16 cellular contexts compared by ENCODE assay signal in the genomic region with DNA sequence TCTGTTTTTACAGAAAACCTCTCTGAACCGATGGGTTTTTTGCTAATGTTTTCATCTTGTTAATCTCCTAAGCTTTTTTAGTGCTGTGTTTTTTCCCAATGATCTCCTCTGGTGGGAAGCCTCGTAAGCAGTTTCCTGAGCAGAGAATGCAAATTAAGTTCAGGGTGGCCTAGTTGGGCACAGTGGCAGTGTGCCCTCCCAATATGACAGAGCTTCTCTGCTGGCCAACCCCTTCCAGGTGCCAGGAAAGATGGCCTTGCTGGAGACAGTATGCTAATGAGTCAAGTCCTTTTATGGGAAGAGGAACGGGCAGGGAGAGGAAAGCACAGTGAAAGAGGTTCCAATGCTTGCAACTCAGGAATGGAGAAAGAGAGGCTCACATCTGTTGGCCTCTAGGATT.
DNase-seq lines count a peak whose midpoint lies in the region; ATAC-seq and TF ChIP-seq lines count a peak whose summit lies in the region.
"Had no signal": no experiment of that assay in that cellular context is flagged by ENCODE, and none has a peak within 500 bp of the region (broad histone marks: within the 10 kb centered on the region; RNA-seq: fewer than 3 reads in every experiment).

No MANE protein-coding gene starts in this region.

- H3K4me3 Mint-ChIP-seq in endodermal cell, result no peak overlapping the region
- H3K4me3 Mint-ChIP-seq: activated naive CD8-positive, alpha-beta T cell treated with anti-CD3 and anti-CD28 coated beads for 36 hours; T-helper 17 cell had no signal

- H3K9ac ChIP-seq in endodermal cell (ENCODE audit: extremely low read depth, low read length, poor library complexity, severe bottlenecking), result no peak overlapping the region

- no peaks in the 10 kb centered on the region for H3K9me3 ChIP-seq in endodermal cell (ENCODE audit: control insufficient read depth, low read length)
- H3K9me3 ChIP-seq: SJCRH30, upper lobe of right lung had no signal

- ATAC-seq in esophagus mucosa, result no peak
- ATAC-seq: T-helper 17 cell had no signal

- H3K4me3 ChIP-seq in endodermal cell (ENCODE audit: low read length), result no peak overlapping the region
- H3K4me3 ChIP-seq: SJCRH30, upper lobe of right lung had no signal

- no peak for TF ChIP-seq CTCF in endodermal cell (conservative IDR thresholded peaks at IDR 0.05)

- H3K9me3 Mint-ChIP-seq in endodermal cell, result no peaks in the 10 kb centered on the region
- H3K9me3 Mint-ChIP-seq: activated naive CD8-positive, alpha-beta T cell treated with anti-CD3 and anti-CD28 coated beads for 36 hours; activated T-helper 2 cell treated with anti-CD3 and anti-CD28 coated beads, Interferon-gamma antibody, Interleukin-2, Interleukin-4, amounts not matched to agents 10 μg/mL and 5 μg/mL and 100 μg/mL, durations not matched to agents 14 hours and 24 hours and 36 hours had no signal

- H3K27ac ChIP-seq in endodermal cell (ENCODE audit: low read depth, low read length), result no peak overlapping the region
- H3K27ac ChIP-seq: SJCRH30, upper lobe of right lung, WERI-Rb-1 had no signal

- whole genome bisulfite sequencing in endodermal cell (ENCODE audit: insufficient coverage in 1 of 2, insufficient read length in 1 of 2), 2 experiments, result 82 to 83% methylated on average over 3 of the region's 3 CpGs

- no peaks in the 10 kb centered on the region for H3K36me3 ChIP-seq in endodermal cell (ENCODE audit: control insufficient read depth, insufficient read depth, low read length)
- H3K36me3 ChIP-seq: SJCRH30 had no signal

- H3K36me3 Mint-ChIP-seq in endodermal cell (ENCODE audit: low read depth), result no peaks in the 10 kb centered on the region

- H3K27me3 ChIP-seq in endodermal cell (ENCODE audit: control insufficient read depth, insufficient read depth, low read length, poor library complexity, severe bottlenecking), result no peaks in the 10 kb centered on the region
- H3K27me3 ChIP-seq: SJCRH30, upper lobe of right lung had no signal

- no peaks in the 10 kb centered on the region for H3K27me3 Mint-ChIP-seq in endodermal cell (ENCODE audit: insufficient read depth)
- H3K27me3 Mint-ChIP-seq: activated naive CD8-positive, alpha-beta T cell treated with anti-CD3 and anti-CD28 coated beads for 36 hours; T-helper 17 cell had no signal

- no peak overlapping the region for H3K27ac Mint-ChIP-seq in endodermal cell
- H3K27ac Mint-ChIP-seq: activated naive CD8-positive, alpha-beta T cell treated with anti-CD3 and anti-CD28 coated beads for 36 hours; activated T-helper 2 cell treated with anti-CD3 and anti-CD28 coated beads, Interferon-gamma antibody, Interleukin-2, Interleukin-4, amounts not matched to agents 10 μg/mL and 5 μg/mL and 100 μg/mL, durations not matched to agents 14 hours and 24 hours and 36 hours; T-helper 17 cell had no signal

- in situ Hi-C loops in G401 (cut with HindIII; ENCODE audit: low sequenced_read_pairs), result no loop called here

- DNase-seq in G401 (ENCODE audit: low spot score) (peak; percentile 97), NCI-H69 (lab: John Stamatoyannopoulos, UW) (peak; percentile 74), endodermal cell (peak; percentile 24), mesenteric fat pad (ENCODE audit: low spot score) (peak; percentile 45), NCI-H226 (no peak), NCI-H82 (lab: John Stamatoyannopoulos, UW) (no peak)
- DNase-seq: activated CD4-positive, alpha-beta T cell treated with anti-CD3 and anti-CD28 coated beads, Interleukin-2, amount 50 U/mL, for 1 hour; activated naive CD8-positive, alpha-beta T cell treated with anti-CD3 and anti-CD28 coated beads for 36 hours; NCI-H2029; NCI-H446 treated with DMSO at 0.1 percent for 48 hours; SJCRH30; T-helper 17 cell; upper lobe of right lung; WERI-Rb-1 had no signal

- H3K4me1 Mint-ChIP-seq in endodermal cell, result peaks cover 4% of the 10 kb centered on the region
- H3K4me1 Mint-ChIP-seq: T-helper 17 cell had no signal

- no peaks in the 10 kb centered on the region for H3K4me1 ChIP-seq in endodermal cell (ENCODE audit: control insufficient read depth, insufficient read depth, low read length)
- H3K4me1 ChIP-seq: SJCRH30 had no signal

Comparison
In these comparisons a context has a peak if more than half of its experiments do, and no peak if none do; other contexts are left out.
1. DNase-seq: peak in G401 (single experiment), NCI-H69 (single experiment), endodermal cell (single experiment) and mesenteric fat pad (single experiment); none in NCI-H226 (single experiment) and NCI-H82 (single experiment).